Comparison of ENCODE assay signal across 17 cellular contexts in genomic region chr2:144603334-144603733, GRCh38.
DNase-seq lines count a peak whose midpoint lies in the region; ATAC-seq and TF ChIP-seq lines count a peak whose summit lies in the region.
"Had no signal": no experiment of that assay in that cellular context is flagged by ENCODE, and none has a peak within 500 bp of the region (broad histone marks: within the 10 kb centered on the region; RNA-seq: fewer than 3 reads in every experiment).

No MANE protein-coding gene starts in this region.

- peak overlapping the region; percentile 6 for H3K4me3 Mint-ChIP-seq in natural killer cell treated with Interleukin-12 subunit alpha and Interleukin-12 subunit beta and Interleukin-15 and Interleukin-18, amount 100 ng/mL, for 72 hours
- H3K4me3 Mint-ChIP-seq in natural killer cell (no peak overlapping the region), activated B cell treated with CpG ODN at 0.5 μM for 24 hours (no peak overlapping the region)
- no peak overlapping the region for H3K4me3 Mint-ChIP-seq in activated T-helper 2 cell treated with anti-CD3 and anti-CD28 coated beads, Interferon-gamma antibody, Interleukin-2, Interleukin-4, amounts not matched to agents 10 μg/mL and 5 μg/mL and 100 μg/mL, durations not matched to agents 14 hours and 24 hours and 36 hours (ENCODE audit: low read depth)
- H3K4me3 Mint-ChIP-seq: HFFc6 had no signal

- TF ChIP-seq CTCF in natural killer cell (IDR thresholded peaks at IDR 0.05), result no peak
- TF ChIP-seq CTCF in activated B cell treated with CpG ODN at 0.5 μM for 24 hours (IDR thresholded peaks at IDR 0.05), result no peak
- TF ChIP-seq CTCF in dorsolateral prefrontal cortex (IDR thresholded peaks at IDR 0.05 in 54 of 56, conservative IDR thresholded peaks at IDR 0.05 in 2 of 56; ENCODE audit: low read depth in 1 of 56, partially characterized antibody in 56 of 56), result no peak

- no peak overlapping the region for H3K27ac ChIP-seq in dorsolateral prefrontal cortex
- H3K27ac ChIP-seq: 22Rv1 had no signal

- no peak overlapping the region for H3K4me3 ChIP-seq in dorsolateral prefrontal cortex
- H3K4me3 ChIP-seq: BLaER1 treated with 17β-estradiol and CSF1 and Interleukin-3, amounts not matched to agents 10 nM and 100 nM; HAP-1 had no signal

- no peaks in the 10 kb centered on the region for H3K36me3 Mint-ChIP-seq in natural killer cell treated with Interleukin-12 subunit alpha and Interleukin-12 subunit beta and Interleukin-15 and Interleukin-18, amount 100 ng/mL, for 72 hours
- H3K36me3 Mint-ChIP-seq in natural killer cell, result no peaks in the 10 kb centered on the region
- H3K36me3 Mint-ChIP-seq in activated B cell treated with CpG ODN at 0.5 μM for 24 hours (ENCODE audit: low read depth), result no peaks in the 10 kb centered on the region
- H3K36me3 Mint-ChIP-seq in activated T-helper 2 cell treated with anti-CD3 and anti-CD28 coated beads, Interferon-gamma antibody, Interleukin-2, Interleukin-4, amounts not matched to agents 10 μg/mL and 5 μg/mL and 100 μg/mL, durations not matched to agents 14 hours and 24 hours and 36 hours (ENCODE audit: low read depth), result no peaks in the 10 kb centered on the region
- H3K36me3 Mint-ChIP-seq: CD4-positive, CD25-positive, alpha-beta regulatory T cell had no signal

- POLR2A ChIA-PET in activated B cell treated with CpG ODN at 0.5 μM for 24 hours (lab: Charles Lee), result no interaction called here

- H3K4me1 Mint-ChIP-seq in natural killer cell treated with Interleukin-12 subunit alpha and Interleukin-12 subunit beta and Interleukin-15 and Interleukin-18, amount 100 ng/mL, for 72 hours (ENCODE audit: low read depth in 2 of 2), result peaks cover 40 to 47% of the 10 kb centered on the region in 2 donors
- H3K4me1 Mint-ChIP-seq in natural killer cell, result peaks cover 37 to 45% of the 10 kb centered on the region in 2 donors
- peaks cover 47% of the 10 kb centered on the region for H3K4me1 Mint-ChIP-seq in activated B cell treated with CpG ODN at 0.5 μM for 24 hours
- no peaks in the 10 kb centered on the region for H3K4me1 Mint-ChIP-seq in activated T-helper 2 cell treated with anti-CD3 and anti-CD28 coated beads, Interferon-gamma antibody, Interleukin-2, Interleukin-4, amounts not matched to agents 10 μg/mL and 5 μg/mL and 100 μg/mL, durations not matched to agents 14 hours and 24 hours and 36 hours (ENCODE audit: low read depth)
- H3K4me1 Mint-ChIP-seq: CD4-positive, CD25-positive, alpha-beta regulatory T cell had no signal

- H3K27me3 ChIP-seq in dorsolateral prefrontal cortex, result no peaks in the 10 kb centered on the region
- H3K27me3 ChIP-seq: BLaER1 treated with 17β-estradiol and CSF1 and Interleukin-3, amounts not matched to agents 10 nM and 100 nM had no signal

- intact Hi-C loops in natural killer cell (cut with micrococcal nuclease) (no loop called here), activated B cell treated with CpG ODN at 0.5 μM for 24 hours (cut with micrococcal nuclease) (no loop called here), dorsolateral prefrontal cortex (cut with DNase I) (no loop called here)
- intact Hi-C loops in activated T-helper 2 cell treated with anti-CD3 and anti-CD28 coated beads, Interferon-gamma antibody, Interleukin-2, Interleukin-4, amounts not matched to agents 10 μg/mL and 5 μg/mL and 100 μg/mL, durations not matched to agents 14 hours and 24 hours and 36 hours (cut with micrococcal nuclease), result no loop called here

- H3K27me3 Mint-ChIP-seq in natural killer cell treated with Interleukin-12 subunit alpha and Interleukin-12 subunit beta and Interleukin-15 and Interleukin-18, amount 100 ng/mL, for 72 hours, result no peaks in the 10 kb centered on the region
- H3K27me3 Mint-ChIP-seq in natural killer cell (ENCODE audit: low read depth in 2 of 2), result no peaks in the 10 kb centered on the region
- no peaks in the 10 kb centered on the region for H3K27me3 Mint-ChIP-seq in activated B cell treated with CpG ODN at 0.5 μM for 24 hours
- peaks cover 36% of the 10 kb centered on the region for H3K27me3 Mint-ChIP-seq in activated T-helper 2 cell treated with anti-CD3 and anti-CD28 coated beads, Interferon-gamma antibody, Interleukin-2, Interleukin-4, amounts not matched to agents 10 μg/mL and 5 μg/mL and 100 μg/mL, durations not matched to agents 14 hours and 24 hours and 36 hours (ENCODE audit: low read depth)

- CTCF ChIA-PET in activated B cell treated with CpG ODN at 0.5 μM for 24 hours (lab: Charles Lee), result no interaction called here

- no peak for ATAC-seq in natural killer cell treated with Interleukin-12 subunit alpha and Interleukin-12 subunit beta and Interleukin-15 and Interleukin-18, amount 100 ng/mL, for 72 hours
- ATAC-seq in natural killer cell (no peak), HG03378 (IDR thresholded peaks at IDR 0.05; ENCODE audit: unreplicated experiment) (peak; percentile 57), activated B cell treated with CpG ODN at 0.5 μM for 24 hours (ENCODE audit: low read depth) (peak; percentile 43)
- ATAC-seq: HepG2 had no signal

- H3K27ac Mint-ChIP-seq in natural killer cell treated with Interleukin-12 subunit alpha and Interleukin-12 subunit beta and Interleukin-15 and Interleukin-18, amount 100 ng/mL, for 72 hours, result no peak overlapping the region
- H3K27ac Mint-ChIP-seq in natural killer cell (no peak overlapping the region), activated B cell treated with CpG ODN at 0.5 μM for 24 hours (peak overlapping the region; percentile 18)
- H3K27ac Mint-ChIP-seq in activated T-helper 2 cell treated with anti-CD3 and anti-CD28 coated beads, Interferon-gamma antibody, Interleukin-2, Interleukin-4, amounts not matched to agents 10 μg/mL and 5 μg/mL and 100 μg/mL, durations not matched to agents 14 hours and 24 hours and 36 hours, result no peak overlapping the region
- H3K27ac Mint-ChIP-seq: CD4-positive, CD25-positive, alpha-beta regulatory T cell; HFFc6 had no signal

- peaks cover 3% of the 10 kb centered on the region for H3K9me3 Mint-ChIP-seq in natural killer cell treated with Interleukin-12 subunit alpha and Interleukin-12 subunit beta and Interleukin-15 and Interleukin-18, amount 100 ng/mL, for 72 hours
- H3K9me3 Mint-ChIP-seq in natural killer cell, result no peaks in the 10 kb centered on the region
- H3K9me3 Mint-ChIP-seq in activated B cell treated with CpG ODN at 0.5 μM for 24 hours, result no peaks in the 10 kb centered on the region
- no peaks in the 10 kb centered on the region for H3K9me3 Mint-ChIP-seq in activated T-helper 2 cell treated with anti-CD3 and anti-CD28 coated beads, Interferon-gamma antibody, Interleukin-2, Interleukin-4, amounts not matched to agents 10 μg/mL and 5 μg/mL and 100 μg/mL, durations not matched to agents 14 hours and 24 hours and 36 hours
- H3K9me3 Mint-ChIP-seq: CD4-positive, CD25-positive, alpha-beta regulatory T cell; HFFc6 had no signal

- no peak for DNase-seq in natural killer cell treated with Interleukin-12 subunit alpha and Interleukin-12 subunit beta and Interleukin-15 and Interleukin-18, amount 100 ng/mL, for 72 hours (ENCODE audit: low spot score)
- no peak for DNase-seq in natural killer cell
- DNase-seq in activated B cell treated with CpG ODN at 0.5 μM for 24 hours, result no peak
- DNase-seq in activated CD4-positive, CD25-positive, alpha-beta regulatory T cell treated with anti-CD3 and anti-CD28 coated beads, Interleukin-2, amount 50 U/mL, for 72 hours, result no peak
- no peak for DNase-seq in activated T-helper 2 cell treated with anti-CD3 and anti-CD28 coated beads, Interferon-gamma antibody, Interleukin-2, Interleukin-4, amounts not matched to agents 10 μg/mL and 5 μg/mL and 100 μg/mL, durations not matched to agents 14 hours and 24 hours and 36 hours (ENCODE audit: low spot score)
- no peak for DNase-seq in Kasumi-1 (lab: John Stamatoyannopoulos, UW)
- no peak for DNase-seq in dorsolateral prefrontal cortex
- DNase-seq: AML-193; CD4-positive, CD25-positive, alpha-beta regulatory T cell; DMS53; GF-D8; HFFc6 had no signal

Comparison
In these comparisons a context has a peak if more than half of its experiments do, and no peak if none do; other contexts are left out.
1. ATAC-seq: peak in HG03378 (single experiment) and activated B cell treated with CpG ODN at 0.5 μM for 24 hours (single experiment); none in natural killer cell treated with Interleukin-12 subunit alpha and Interleukin-12 subunit beta and Interleukin-15 and Interleukin-18, amount 100 ng/mL, for 72 hours (0 of 2) and natural killer cell (0 of 3).